In the genomic region with DNA sequence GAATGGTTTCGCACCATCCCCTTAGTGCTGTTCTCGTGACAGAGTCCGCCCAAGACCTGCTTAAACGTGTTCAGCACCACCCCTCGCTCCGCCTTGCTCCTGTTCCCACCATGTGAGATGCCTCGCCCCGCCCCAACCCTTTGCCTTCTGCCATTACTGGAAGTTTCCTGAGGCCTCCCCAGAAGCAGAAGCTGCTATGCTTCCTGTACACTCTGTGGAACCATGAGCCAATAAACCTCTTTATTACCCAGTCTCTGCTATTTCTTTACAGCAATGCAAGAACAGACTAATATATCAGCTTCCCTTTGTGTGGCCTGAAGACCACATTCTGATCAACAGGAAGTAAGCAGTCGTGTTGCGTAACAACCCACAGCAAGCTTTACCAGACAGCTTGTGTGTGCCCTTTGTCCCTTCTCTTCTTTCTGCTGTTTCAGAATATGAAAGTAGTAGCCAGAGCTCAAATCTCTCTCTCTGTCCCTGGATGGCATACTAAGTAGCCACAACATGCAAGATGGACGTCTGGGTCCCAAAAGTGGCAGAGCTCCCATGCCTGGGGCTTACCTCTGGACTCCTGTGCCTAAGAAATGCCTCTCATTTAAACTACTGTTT, we compare ENCODE assay signal across 1 cellular context.
TF ChIP-seq lines count a peak whose summit lies in the region.

No MANE protein-coding gene starts in this region.

TF ChIP-seq in HepG2, 621 proteins besides CTCF, POLR2A, EP300 and RAD21 (continued from another document and continues in another):
- TF ChIP-seq, protein P1, sequence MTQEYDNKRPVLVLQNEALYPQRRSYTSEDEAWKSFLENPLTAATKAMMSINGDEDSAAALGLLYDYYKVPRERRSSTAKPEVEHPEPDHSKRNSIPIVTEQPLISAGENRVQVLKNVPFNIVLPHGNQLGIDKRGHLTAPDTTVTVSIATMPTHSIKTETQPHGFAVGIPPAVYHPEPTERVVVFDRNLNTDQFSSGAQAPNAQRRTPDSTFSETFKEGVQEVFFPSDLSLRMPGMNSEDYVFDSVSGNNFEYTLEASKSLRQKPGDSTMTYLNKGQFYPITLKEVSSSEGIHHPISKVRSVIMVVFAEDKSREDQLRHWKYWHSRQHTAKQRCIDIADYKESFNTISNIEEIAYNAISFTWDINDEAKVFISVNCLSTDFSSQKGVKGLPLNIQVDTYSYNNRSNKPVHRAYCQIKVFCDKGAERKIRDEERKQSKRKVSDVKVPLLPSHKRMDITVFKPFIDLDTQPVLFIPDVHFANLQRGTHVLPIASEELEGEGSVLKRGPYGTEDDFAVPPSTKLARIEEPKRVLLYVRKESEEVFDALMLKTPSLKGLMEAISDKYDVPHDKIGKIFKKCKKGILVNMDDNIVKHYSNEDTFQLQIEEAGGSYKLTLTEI (CRISPR knock-in tag; conservative IDR thresholded peaks at IDR 0.05), result no peak
- no peak for TF ChIP-seq IRX3 (CRISPR knock-in tag; IDR thresholded peaks at IDR 0.05; ENCODE audit: borderline replicate concordance, low read depth)
- TF ChIP-seq GTF3A (CRISPR knock-in tag; conservative IDR thresholded peaks at IDR 0.05), result no peak
- peak; percentile 47; the same call in 1 of the 2 replicates for TF ChIP-seq MAX (IDR thresholded peaks at IDR 0.05)
- no peak for TF ChIP-seq ZNF749 (CRISPR knock-in tag; IDR thresholded peaks at IDR 0.05; ENCODE audit: borderline replicate concordance)
- no peak for TF ChIP-seq TOPORS (CRISPR knock-in tag; IDR thresholded peaks at IDR 0.05)
- TF ChIP-seq KLF16 (CRISPR knock-in tag; IDR thresholded peaks at IDR 0.05), result peak in 1 of 2 experiments; percentile 76; a peak in 2 of 4 replicates
- no peak for TF ChIP-seq SIX1 (CRISPR knock-in tag; IDR thresholded peaks at IDR 0.05; ENCODE audit: borderline replicate concordance)
- peak; percentile 98 for TF ChIP-seq ELF3 (CRISPR knock-in tag; IDR thresholded peaks at IDR 0.05)
- no peak for TF ChIP-seq CREB3 (CRISPR knock-in tag; IDR thresholded peaks at IDR 0.05)
- TF ChIP-seq KLF9 (CRISPR knock-in tag; IDR thresholded peaks at IDR 0.05; ENCODE audit: low read depth), result no peak
- TF ChIP-seq ZNF124 (CRISPR knock-in tag; IDR thresholded peaks at IDR 0.05), result no peak
- no peak for TF ChIP-seq ZNF569 (CRISPR knock-in tag; IDR thresholded peaks at IDR 0.05; ENCODE audit: borderline replicate concordance)
- no peak for TF ChIP-seq ZNF501 (CRISPR knock-in tag; IDR thresholded peaks at IDR 0.05)
- TF ChIP-seq PITX1 (CRISPR knock-in tag; IDR thresholded peaks at IDR 0.05), result no peak
- TF ChIP-seq FOXC1 (CRISPR knock-in tag; IDR thresholded peaks at IDR 0.05; ENCODE audit: borderline replicate concordance), result no peak
- peak; percentile 77 for TF ChIP-seq HNF4G (IDR thresholded peaks at IDR 0.05; ENCODE audit: borderline replicate concordance, low read depth, low read length)
- peak; percentile 83; the same call in 1 of the 2 replicates for TF ChIP-seq HNF4G (CRISPR knock-in tag; IDR thresholded peaks at IDR 0.05; ENCODE audit: borderline replicate concordance, low read depth)
- TF ChIP-seq, protein P2, sequence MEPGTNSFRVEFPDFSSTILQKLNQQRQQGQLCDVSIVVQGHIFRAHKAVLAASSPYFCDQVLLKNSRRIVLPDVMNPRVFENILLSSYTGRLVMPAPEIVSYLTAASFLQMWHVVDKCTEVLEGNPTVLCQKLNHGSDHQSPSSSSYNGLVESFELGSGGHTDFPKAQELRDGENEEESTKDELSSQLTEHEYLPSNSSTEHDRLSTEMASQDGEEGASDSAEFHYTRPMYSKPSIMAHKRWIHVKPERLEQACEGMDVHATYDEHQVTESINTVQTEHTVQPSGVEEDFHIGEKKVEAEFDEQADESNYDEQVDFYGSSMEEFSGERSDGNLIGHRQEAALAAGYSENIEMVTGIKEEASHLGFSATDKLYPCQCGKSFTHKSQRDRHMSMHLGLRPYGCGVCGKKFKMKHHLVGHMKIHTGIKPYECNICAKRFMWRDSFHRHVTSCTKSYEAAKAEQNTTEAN (CRISPR knock-in tag; conservative IDR thresholded peaks at IDR 0.05), result no peak
- TF ChIP-seq ZNF547 (CRISPR knock-in tag; IDR thresholded peaks at IDR 0.05), result no peak
- TF ChIP-seq ZNF577 (CRISPR knock-in tag; IDR thresholded peaks at IDR 0.05; ENCODE audit: borderline replicate concordance, low read depth), result no peak
- no peak for TF ChIP-seq DR1 (CRISPR knock-in tag; IDR thresholded peaks at IDR 0.05)
- TF ChIP-seq ZBTB25 (CRISPR knock-in tag; IDR thresholded peaks at IDR 0.05), result peak; percentile 60; the same call in 1 of the 2 replicates
- no peak for TF ChIP-seq ZSCAN20 (CRISPR knock-in tag; IDR thresholded peaks at IDR 0.05; ENCODE audit: borderline replicate concordance)
- TF ChIP-seq EED (CRISPR knock-in tag; IDR thresholded peaks at IDR 0.05), result peak; percentile 71; the same call in 1 of the 2 replicates
- no peak for TF ChIP-seq NONO (IDR thresholded peaks at IDR 0.05)
- TF ChIP-seq NONO (CRISPR knock-in tag; conservative IDR thresholded peaks at IDR 0.05), result peak; percentile 58; the same call in 1 of the 2 replicates
- TF ChIP-seq KDM5B (CRISPR knock-in tag; IDR thresholded peaks at IDR 0.05; ENCODE audit: borderline replicate concordance), result no peak
- peak; percentile 23; the same call in 1 of the 2 replicates for TF ChIP-seq ZFY (CRISPR knock-in tag; IDR thresholded peaks at IDR 0.05)
- no peak for TF ChIP-seq ZFP36 (IDR thresholded peaks at IDR 0.05; ENCODE audit: borderline replicate concordance, low read depth, low read length, partially characterized antibody)
- TF ChIP-seq SMYD3 (CRISPR knock-in tag; IDR thresholded peaks at IDR 0.05), result no peak
- no peak for TF ChIP-seq TBX3 (IDR thresholded peaks at IDR 0.05; ENCODE audit: borderline replicate concordance)
- peak; percentile 76; the same call in 1 of the 2 replicates for TF ChIP-seq HMG20A (CRISPR knock-in tag; IDR thresholded peaks at IDR 0.05; ENCODE audit: borderline replicate concordance)
- TF ChIP-seq RNF219 (CRISPR knock-in tag; IDR thresholded peaks at IDR 0.05), result no peak
- no peak for TF ChIP-seq CHD4 (IDR thresholded peaks at IDR 0.05; ENCODE audit: borderline replicate concordance, low read length)
- no peak for TF ChIP-seq TEAD2 (CRISPR knock-in tag; IDR thresholded peaks at IDR 0.05)
- TF ChIP-seq TCF7L2 (IDR thresholded peaks at IDR 0.05; ENCODE audit: low read depth, low read length), result no peak
- TF ChIP-seq, protein P3, sequence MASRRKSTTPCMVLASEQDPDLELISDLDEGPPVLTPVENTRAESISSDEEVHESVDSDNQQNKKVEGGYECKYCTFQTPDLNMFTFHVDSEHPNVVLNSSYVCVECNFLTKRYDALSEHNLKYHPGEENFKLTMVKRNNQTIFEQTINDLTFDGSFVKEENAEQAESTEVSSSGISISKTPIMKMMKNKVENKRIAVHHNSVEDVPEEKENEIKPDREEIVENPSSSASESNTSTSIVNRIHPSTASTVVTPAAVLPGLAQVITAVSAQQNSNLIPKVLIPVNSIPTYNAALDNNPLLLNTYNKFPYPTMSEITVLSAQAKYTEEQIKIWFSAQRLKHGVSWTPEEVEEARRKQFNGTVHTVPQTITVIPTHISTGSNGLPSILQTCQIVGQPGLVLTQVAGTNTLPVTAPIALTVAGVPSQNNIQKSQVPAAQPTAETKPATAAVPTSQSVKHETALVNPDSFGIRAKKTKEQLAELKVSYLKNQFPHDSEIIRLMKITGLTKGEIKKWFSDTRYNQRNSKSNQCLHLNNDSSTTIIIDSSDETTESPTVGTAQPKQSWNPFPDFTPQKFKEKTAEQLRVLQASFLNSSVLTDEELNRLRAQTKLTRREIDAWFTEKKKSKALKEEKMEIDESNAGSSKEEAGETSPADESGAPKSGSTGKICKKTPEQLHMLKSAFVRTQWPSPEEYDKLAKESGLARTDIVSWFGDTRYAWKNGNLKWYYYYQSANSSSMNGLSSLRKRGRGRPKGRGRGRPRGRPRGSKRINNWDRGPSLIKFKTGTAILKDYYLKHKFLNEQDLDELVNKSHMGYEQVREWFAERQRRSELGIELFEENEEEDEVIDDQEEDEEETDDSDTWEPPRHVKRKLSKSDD (CRISPR knock-in tag; IDR thresholded peaks at IDR 0.05; ENCODE audit: low read depth), result no peak
- no peak for TF ChIP-seq PRDM10 (CRISPR knock-in tag; IDR thresholded peaks at IDR 0.05; ENCODE audit: low read depth)
- no peak for TF ChIP-seq HMGA1 (CRISPR knock-in tag; conservative IDR thresholded peaks at IDR 0.05)
- TF ChIP-seq, protein P4, sequence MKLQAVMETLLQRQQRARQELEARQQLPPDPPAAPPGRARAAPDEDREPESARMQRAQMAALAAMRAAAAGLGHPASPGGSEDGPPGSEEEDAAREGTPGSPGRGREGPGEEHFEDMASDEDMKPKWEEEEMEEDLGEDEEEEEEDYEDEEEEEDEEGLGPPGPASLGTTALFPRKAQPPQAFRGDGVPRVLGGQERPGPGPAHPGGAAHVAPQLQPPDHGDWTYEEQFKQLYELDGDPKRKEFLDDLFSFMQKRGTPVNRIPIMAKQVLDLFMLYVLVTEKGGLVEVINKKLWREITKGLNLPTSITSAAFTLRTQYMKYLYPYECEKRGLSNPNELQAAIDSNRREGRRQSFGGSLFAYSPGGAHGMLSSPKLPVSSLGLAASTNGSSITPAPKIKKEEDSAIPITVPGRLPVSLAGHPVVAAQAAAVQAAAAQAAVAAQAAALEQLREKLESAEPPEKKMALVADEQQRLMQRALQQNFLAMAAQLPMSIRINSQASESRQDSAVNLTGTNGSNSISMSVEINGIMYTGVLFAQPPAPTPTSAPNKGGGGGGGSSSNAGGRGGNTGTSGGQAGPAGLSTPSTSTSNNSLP (IDR thresholded peaks at IDR 0.05; ENCODE audit: low read depth, low read length), result no peak
- TF ChIP-seq ZNF224 (CRISPR knock-in tag; IDR thresholded peaks at IDR 0.05), result no peak
- no peak for TF ChIP-seq KDM5A (IDR thresholded peaks at IDR 0.05; ENCODE audit: borderline replicate concordance, low read length)
- no peak for TF ChIP-seq ZNF83 (CRISPR knock-in tag; IDR thresholded peaks at IDR 0.05; ENCODE audit: borderline replicate concordance)
- TF ChIP-seq, protein P5, sequence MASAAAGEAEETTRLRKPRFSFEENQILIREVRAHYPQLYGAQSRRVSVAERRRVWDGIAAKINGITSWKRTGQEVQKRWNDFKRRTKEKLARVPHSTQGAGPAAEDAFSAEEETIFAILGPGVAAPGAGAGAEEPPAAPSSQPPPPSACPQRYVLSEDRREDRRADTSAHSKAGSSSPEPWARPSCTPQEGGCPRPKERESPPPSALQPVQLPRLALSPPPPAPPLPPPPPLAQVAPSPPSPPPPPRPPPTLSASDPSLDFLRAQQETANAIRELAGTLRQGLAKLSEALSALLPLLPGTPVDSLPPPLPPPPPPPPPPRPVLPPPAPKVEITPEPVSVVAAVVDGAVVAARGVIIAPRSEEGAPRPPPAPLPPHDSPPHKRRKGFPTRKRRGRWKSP (CRISPR knock-in tag; IDR thresholded peaks at IDR 0.05), result no peak
- no peak for TF ChIP-seq MBD4 (IDR thresholded peaks at IDR 0.05; ENCODE audit: borderline replicate concordance, low read length)
- TF ChIP-seq ZNF383 (CRISPR knock-in tag; IDR thresholded peaks at IDR 0.05; ENCODE audit: borderline replicate concordance), result no peak
